In the genomic region with DNA sequence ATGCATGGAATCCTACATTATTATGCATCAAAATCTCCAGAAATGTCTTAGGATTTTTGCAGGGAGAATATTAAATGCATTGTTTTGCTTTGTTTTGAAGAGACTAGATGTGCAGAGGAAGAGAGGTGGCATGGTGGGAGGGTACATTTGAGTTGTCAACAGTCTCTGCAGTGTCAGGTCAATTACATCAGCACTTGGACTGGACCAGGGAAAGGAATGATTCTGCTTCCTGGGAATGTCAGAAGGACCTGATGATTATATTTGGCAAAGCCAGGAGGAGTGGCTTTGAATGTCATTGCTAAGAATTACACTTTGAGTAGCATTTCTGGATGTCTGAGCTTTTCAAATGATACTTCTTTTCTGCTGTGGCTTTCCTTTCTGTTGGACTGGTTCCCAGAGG, we compare ENCODE assay signal across 30 cellular contexts. TPM values are rescaled to one million over a fixed set of nuclear protein-coding genes. Genes with fewer than 3 reads are reported as not detected.
A peak's percentile ranks its signal among the peaks of the same experiment; 100 is the strongest.
DNase-seq lines count a peak whose midpoint lies in the region; ATAC-seq and TF ChIP-seq lines count a peak whose summit lies in the region.
"Had no signal": no experiment of that assay in that cellular context is flagged by ENCODE, and none has a peak within 500 bp of the region (broad histone marks: within the 10 kb centered on the region; RNA-seq: fewer than 3 reads in every experiment).

No MANE protein-coding gene starts in this region.

- H3K4me1 ChIP-seq in left ventricle myocardium inferior (peaks cover 10% of the 10 kb centered on the region), thyroid gland (no peaks in the 10 kb centered on the region)
- H3K4me1 ChIP-seq: BE2C, esophagus squamous epithelium, lower lobe of right lung, SJCRH30, vagina had no signal

- H3K4me3 Mint-ChIP-seq in glutamatergic neuron (ENCODE audit: unreplicated experiment) = no peak overlapping the region
- H3K4me3 Mint-ChIP-seq: activated B cell treated with CpG ODN at 0.5 μM for 24 hours; activated T-helper 1 cell treated with anti-CD3 and anti-CD28 coated beads, Interleukin-12 subunit alpha, Interleukin-12 subunit beta, Interleukin-2, Interleukin-4 antibody, amounts not matched to agents 30 ng/mL and 10 ng/mL and 1 ng/mL, durations not matched to agents 14 hours and 24 hours and 36 hours; CD8-positive, alpha-beta memory T cell; nephron; stimulated activated naive CD8-positive, alpha-beta T cell treated with anti-CD3 and anti-CD28 coated beads, Interleukin-15, amount 100 ng/mL, for 72 hours had no signal

- H3K27me3 ChIP-seq in left ventricle myocardium inferior (ENCODE audit: low read depth) (no peaks in the 10 kb centered on the region), thyroid gland (no peaks in the 10 kb centered on the region)
- H3K27me3 ChIP-seq: BE2C, esophagus squamous epithelium, SJCRH30, vagina had no signal

- H3K36me3 ChIP-seq in left ventricle myocardium inferior (peaks cover 37% of the 10 kb centered on the region), thyroid gland (peaks cover 5 to 6% of the 10 kb centered on the region in 2 donors)

- TF ChIP-seq CTCF in left ventricle myocardium inferior (IDR thresholded peaks at IDR 0.05; ENCODE audit: borderline replicate concordance) (no peak), glutamatergic neuron (IDR thresholded peaks at IDR 0.05; ENCODE audit: partially characterized antibody, unreplicated experiment) (no peak), thyroid gland (IDR thresholded peaks at IDR 0.05) (no peak)

- H3K27ac ChIP-seq in left ventricle myocardium inferior (replicated peaks) (no peak overlapping the region), thyroid gland (no peak overlapping the region)
- H3K27ac ChIP-seq: esophagus squamous epithelium, lower lobe of right lung, SJCRH30, vagina had no signal

- H3K9me3 Mint-ChIP-seq in glutamatergic neuron (ENCODE audit: unreplicated experiment) = peaks cover 2% of the 10 kb centered on the region
- H3K9me3 Mint-ChIP-seq: activated B cell treated with CpG ODN at 0.5 μM for 24 hours; activated T-helper 1 cell treated with anti-CD3 and anti-CD28 coated beads, Interleukin-12 subunit alpha, Interleukin-12 subunit beta, Interleukin-2, Interleukin-4 antibody, amounts not matched to agents 30 ng/mL and 10 ng/mL and 1 ng/mL, durations not matched to agents 14 hours and 24 hours and 36 hours; stimulated activated naive CD8-positive, alpha-beta T cell treated with anti-CD3 and anti-CD28 coated beads, Interleukin-15, amount 100 ng/mL, for 72 hours had no signal

- H3K27me3 Mint-ChIP-seq in glutamatergic neuron (ENCODE audit: unreplicated experiment) = peaks cover 3% of the 10 kb centered on the region
- H3K27me3 Mint-ChIP-seq: activated B cell treated with CpG ODN at 0.5 μM for 24 hours; CD8-positive, alpha-beta memory T cell had no signal

- H3K4me1 Mint-ChIP-seq in glutamatergic neuron (ENCODE audit: low read depth, unreplicated experiment) = no peaks in the 10 kb centered on the region
- H3K4me1 Mint-ChIP-seq: activated B cell treated with CpG ODN at 0.5 μM for 24 hours; CD8-positive, alpha-beta memory T cell; nephron; stimulated activated naive CD8-positive, alpha-beta T cell treated with anti-CD3 and anti-CD28 coated beads, Interleukin-15, amount 100 ng/mL, for 72 hours had no signal

- peaks cover 14% of the 10 kb centered on the region for H3K36me3 Mint-ChIP-seq in glutamatergic neuron (ENCODE audit: unreplicated experiment)

- H3K4me3 ChIP-seq in left ventricle myocardium inferior (no peak overlapping the region), thyroid gland (replicated peaks in 1 of 3) (no peak overlapping the region)
- H3K4me3 ChIP-seq: esophagus squamous epithelium, lower lobe of right lung, mucosa of descending colon, SJCRH30, smooth muscle cell, vagina had no signal

- H3K9me3 ChIP-seq in left ventricle myocardium inferior (replicated peaks) (peaks cover 7% of the 10 kb centered on the region), thyroid gland (no peaks in the 10 kb centered on the region)
- H3K9me3 ChIP-seq: BE2C, esophagus squamous epithelium, lower lobe of right lung, mucosa of descending colon, vagina had no signal

- H3K27ac Mint-ChIP-seq in glutamatergic neuron (ENCODE audit: unreplicated experiment) = no peak overlapping the region
- H3K27ac Mint-ChIP-seq: activated B cell treated with CpG ODN at 0.5 μM for 24 hours; activated T-helper 1 cell treated with anti-CD3 and anti-CD28 coated beads, Interleukin-12 subunit alpha, Interleukin-12 subunit beta, Interleukin-2, Interleukin-4 antibody, amounts not matched to agents 30 ng/mL and 10 ng/mL and 1 ng/mL, durations not matched to agents 14 hours and 24 hours and 36 hours; CD8-positive, alpha-beta memory T cell; nephron; stimulated activated naive CD8-positive, alpha-beta T cell treated with anti-CD3 and anti-CD28 coated beads, Interleukin-15, amount 100 ng/mL, for 72 hours had no signal

- no peak for TF ChIP-seq POLR2A in thyroid gland (IDR thresholded peaks at IDR 0.05)

- intact Hi-C loops in Right ventricle myocardium superior (cut with DNase I) = no loop called here
- intact Hi-C loops in left ventricle myocardium inferior (cut with micrococcal nuclease) = no loop called here
- intact Hi-C loops in thyroid gland (cut with DNase I) = no loop called here

- DNase-seq in Right ventricle myocardium superior (no peak), left ventricle myocardium inferior (no peak), RKO (ENCODE audit: low spot score) (peak; percentile 35), fibroblast of peridontal ligament (ENCODE audit: extremely low read depth) (peak; percentile 60), glutamatergic neuron (no peak), thyroid gland (no peak)
- DNase-seq in activated naive CD4-positive, alpha-beta T cell treated with Interleukin-2 at 50 U/mL for 16 hours = no peak
- DNase-seq: activated B cell treated with CpG ODN at 0.5 μM for 24 hours; activated CD4-positive, alpha-beta T cell treated with anti-CD3 and anti-CD28 coated beads, Interleukin-2, amount 50 U/mL, for 4 hours; activated naive CD4-positive, alpha-beta T cell treated with anti-CD3 and anti-CD28 coated beads, Interleukin-2, amount 50 U/mL, for 16 hours; amniotic stem cell; BE2C; CD8-positive, alpha-beta memory T cell; cortex of kidney; esophagus squamous epithelium; kidney; lower lobe of right lung; mucosa of descending colon; NCI-H1092 treated with DMSO at 0.1 percent for 48 hours; NCI-H2029 treated with DMSO at 0.1 percent for 48 hours; NCI-H526 treated with DMSO at 0.1 percent for 48 hours; SJCRH30; stimulated activated CD4-positive, alpha-beta T cell treated with anti-CD3 and anti-CD28 coated beads, Interleukin-1b, Interleukin-23, amount 100 ng/mL, for 48 hours; stimulated activated CD8-positive, alpha-beta memory T cell treated with anti-CD3 and anti-CD28 coated beads, Interleukin-4, amount 100 ng/mL, for 48 hours; stimulated activated naive CD8-positive, alpha-beta T cell treated with anti-CD3 and anti-CD28 coated beads, Interleukin-15, amount 100 ng/mL, for 72 hours had no signal

- peak; percentile 74 for ATAC-seq in Right ventricle myocardium superior (ENCODE audit: poor library complexity)
- ATAC-seq in GM18867 (IDR thresholded peaks at IDR 0.05; ENCODE audit: unreplicated experiment) = no peak
- ATAC-seq: lower lobe of right lung; mucosa of descending colon; stimulated activated naive CD8-positive, alpha-beta T cell treated with anti-CD3 and anti-CD28 coated beads, Interleukin-15, amount 100 ng/mL, for 72 hours had no signal

RNA-seq across cellular contexts. Expression of gene TMEFF1, which starts 17.5 kb away (rescaled TPM):
- not detected for total RNA-seq in Right ventricle myocardium superior
- not detected for total RNA-seq in left ventricle myocardium inferior
- 171 TPM for total RNA-seq in glutamatergic neuron (ENCODE audit: unreplicated experiment)
- total RNA-seq in thyroid gland = 10 to 100 TPM in 1 of 4 donors, 1 to 10 TPM in 3; 2.0 to 10.4 (median 4.8) TPM
- total RNA-seq: activated B cell treated with CpG ODN at 0.5 μM for 24 hours, vagina had no signal

RNA-seq across cellular contexts. Expression of gene MSANTD3, which starts 28.5 kb away (rescaled TPM):
- 15.5 TPM for total RNA-seq in Right ventricle myocardium superior
- 19.8 TPM for total RNA-seq in left ventricle myocardium inferior
- 49.3 TPM for total RNA-seq in glutamatergic neuron (ENCODE audit: unreplicated experiment)
- 10 to 100 TPM; 39.2 to 48.2 (median 44.3) TPM for total RNA-seq in thyroid gland

Comparison
In these comparisons a context has a peak if more than half of its experiments do, and no peak if none do; other contexts are left out.
1. DNase-seq: peak in RKO (single experiment) and fibroblast of peridontal ligament (single experiment); none in Right ventricle myocardium superior (single experiment), left ventricle myocardium inferior (single experiment), activated naive CD4-positive, alpha-beta T cell treated with Interleukin-2 at 50 U/mL for 16 hours (single experiment), glutamatergic neuron (single experiment) and thyroid gland (0 of 2).
2. RNA of gene TMEFF1, which starts 17.5 kb away (total RNA-seq): 171 TPM in glutamatergic neuron (single experiment); 2.0 to 10.4 TPM in thyroid gland, not detected in Right ventricle myocardium superior (single experiment) and not detected in left ventricle myocardium inferior (single experiment); every median in the first group is over 10 times any median in the second.